Comparison of ENCODE assay signal across 19 cellular contexts in genomic region chr1:172674831-172675613, GRCh38. TPM values are rescaled to one million over a fixed set of nuclear protein-coding genes. Genes with fewer than 3 reads are reported as not detected.
DNase-seq lines count a peak whose midpoint lies in the region; ATAC-seq and TF ChIP-seq lines count a peak whose summit lies in the region.
"Had no signal": no experiment of that assay in that cellular context is flagged by ENCODE, and none has a peak within 500 bp of the region (broad histone marks: within the 10 kb centered on the region; RNA-seq: fewer than 3 reads in every experiment).

No MANE protein-coding gene starts in this region.

- CTCF ChIA-PET in activated naive CD4-positive, alpha-beta T cell treated with anti-CD3 and anti-CD28 coated beads for 36 hours (lab: Charles Lee): interaction anchor here (0.9 to 1.6 kb wide), 6 partner anchors 11 to 53 kb away, joined by 3 to 8 read pairs (median 4); partner anchors contain the start of gene FASLG

- H3K9me3 Mint-ChIP-seq in activated naive CD4-positive, alpha-beta T cell treated with anti-CD3 and anti-CD28 coated beads for 36 hours: no peaks in the 10 kb centered on the region
- H3K9me3 Mint-ChIP-seq in stimulated activated naive CD8-positive, alpha-beta T cell treated with anti-CD3 and anti-CD28 coated beads, Interleukin-15, Interleukin-2, amounts not matched to agents 100 ng/mL and 50 ng/mL, for 24 hours: no peaks in the 10 kb centered on the region

- H3K4me3 ChIP-seq in fibroblast of the aortic adventitia (ENCODE audit: low read depth, low read length): no peak overlapping the region
- H3K4me3 ChIP-seq: left lung, thyroid gland had no signal

- peak overlapping the region; percentile 8 for H3K4me3 Mint-ChIP-seq in activated naive CD4-positive, alpha-beta T cell treated with anti-CD3 and anti-CD28 coated beads for 36 hours
- no peak overlapping the region for H3K4me3 Mint-ChIP-seq in T-helper 17 cell
- H3K4me3 Mint-ChIP-seq in stimulated activated naive CD8-positive, alpha-beta T cell treated with anti-CD3 and anti-CD28 coated beads, Interleukin-15, Interleukin-2, amounts not matched to agents 100 ng/mL and 50 ng/mL, for 24 hours: peak overlapping the region; percentile 58

- H3K9me3 ChIP-seq in T-helper 17 cell (ENCODE audit: control insufficient read depth, low read length, poor library complexity, severe bottlenecking): no peaks in the 10 kb centered on the region
- H3K9me3 ChIP-seq: left lung, thyroid gland had no signal

- no peaks in the 10 kb centered on the region for H3K27me3 Mint-ChIP-seq in activated naive CD4-positive, alpha-beta T cell treated with anti-CD3 and anti-CD28 coated beads for 36 hours (ENCODE audit: low read depth)
- H3K27me3 Mint-ChIP-seq in T-helper 17 cell: no peaks in the 10 kb centered on the region
- no peaks in the 10 kb centered on the region for H3K27me3 Mint-ChIP-seq in stimulated activated naive CD8-positive, alpha-beta T cell treated with anti-CD3 and anti-CD28 coated beads, Interleukin-15, Interleukin-2, amounts not matched to agents 100 ng/mL and 50 ng/mL, for 24 hours

- H3K36me3 Mint-ChIP-seq in activated naive CD4-positive, alpha-beta T cell treated with anti-CD3 and anti-CD28 coated beads for 36 hours (ENCODE audit: low read depth): no peaks in the 10 kb centered on the region
- no peaks in the 10 kb centered on the region for H3K36me3 Mint-ChIP-seq in T-helper 17 cell (ENCODE audit: low read depth)
- peaks cover 10% of the 10 kb centered on the region for H3K36me3 Mint-ChIP-seq in stimulated activated naive CD8-positive, alpha-beta T cell treated with anti-CD3 and anti-CD28 coated beads, Interleukin-15, Interleukin-2, amounts not matched to agents 100 ng/mL and 50 ng/mL, for 24 hours (ENCODE audit: low read depth)

- H3K4me1 Mint-ChIP-seq in activated naive CD4-positive, alpha-beta T cell treated with anti-CD3 and anti-CD28 coated beads for 36 hours (ENCODE audit: low read depth): peaks cover 74% of the 10 kb centered on the region
- peaks cover 32% of the 10 kb centered on the region for H3K4me1 Mint-ChIP-seq in T-helper 17 cell
- H3K4me1 Mint-ChIP-seq in stimulated activated naive CD8-positive, alpha-beta T cell treated with anti-CD3 and anti-CD28 coated beads, Interleukin-15, Interleukin-2, amounts not matched to agents 100 ng/mL and 50 ng/mL, for 24 hours (ENCODE audit: low read depth): peaks cover 92% of the 10 kb centered on the region

- peak; percentile 34 for ATAC-seq in T-helper 17 cell
- ATAC-seq: left lung had no signal

- no peak for TF ChIP-seq CTCF in fibroblast of the aortic adventitia (IDR thresholded peaks at IDR 0.05; ENCODE audit: insufficient read depth, low read length)

- peak; percentile 20 for DNase-seq in activated naive CD4-positive, alpha-beta T cell treated with anti-CD3 and anti-CD28 coated beads for 36 hours
- DNase-seq in activated naive CD4-positive, alpha-beta T cell treated with anti-CD3 and anti-CD28 coated beads, Interleukin-2, amount 50 U/mL, for 16 hours: no peak
- DNase-seq in T-helper 17 cell (no peak), fibroblast of the aortic adventitia (ENCODE audit: low read depth) (peak; percentile 83), NAMALWA (ENCODE audit: low spot score) (no peak), DMS153 treated with DMSO at 0.1 percent for 48 hours (lab: John Stamatoyannopoulos, UW; ENCODE audit: unreplicated experiment) (no peak), activated gamma-delta T cell treated with Interleukin-2 at 50 U/mL for 16 hours (no peak)
- DNase-seq: brain microvascular endothelial cell, Calu3, left lung, NCI-H2081, NCI-H748 treated with DMSO at 0.1 percent for 48 hours, thyroid gland, WERI-Rb-1 had no signal

- intact Hi-C loops in activated naive CD4-positive, alpha-beta T cell treated with anti-CD3 and anti-CD28 coated beads for 36 hours (cut with micrococcal nuclease): loop anchor here (1.0 to 10.0 kb wide), 6 partner anchors 13 to 400 kb away; partner anchors contain the start of gene FASLG

- H3K27ac Mint-ChIP-seq in activated naive CD4-positive, alpha-beta T cell treated with anti-CD3 and anti-CD28 coated beads for 36 hours: peak overlapping the region; percentile 66
- peak overlapping the region; percentile 21 for H3K27ac Mint-ChIP-seq in T-helper 17 cell
- H3K27ac Mint-ChIP-seq in stimulated activated naive CD8-positive, alpha-beta T cell treated with anti-CD3 and anti-CD28 coated beads, Interleukin-15, Interleukin-2, amounts not matched to agents 100 ng/mL and 50 ng/mL, for 24 hours: peak overlapping the region; percentile 92

RNA-seq across cellular contexts. Expression of gene FASLG, which starts 16.1 kb away (rescaled TPM):
- total RNA-seq in activated naive CD4-positive, alpha-beta T cell treated with anti-CD3 and anti-CD28 coated beads for 36 hours: under 1 TPM; 0.31 to 0.67 TPM
- under 1 TPM in 1 of 2 donors, not detected in 1; 0.47 TPM for total RNA-seq in T-helper 17 cell
- not detected in 2 replicates for total RNA-seq in fibroblast of the aortic adventitia (ENCODE audit: low replicate concordance)
- total RNA-seq: Calu3, dermis microvascular lymphatic vessel endothelial cell, HT-29, M059J, myocyte had no signal

Comparison
In these comparisons a context has a peak if more than half of its experiments do, and no peak if none do; other contexts are left out.
1. DNase-seq: peak in activated naive CD4-positive, alpha-beta T cell treated with anti-CD3 and anti-CD28 coated beads for 36 hours (single experiment) and fibroblast of the aortic adventitia (single experiment); none in activated naive CD4-positive, alpha-beta T cell treated with anti-CD3 and anti-CD28 coated beads, Interleukin-2, amount 50 U/mL, for 16 hours (single experiment), T-helper 17 cell (0 of 3), NAMALWA (single experiment), DMS153 treated with DMSO at 0.1 percent for 48 hours (single experiment) and activated gamma-delta T cell treated with Interleukin-2 at 50 U/mL for 16 hours (single experiment).
2. H3K27ac Mint-ChIP-seq: peak in every context shown above with its lines; median percentile 92 in stimulated activated naive CD8-positive, alpha-beta T cell treated with anti-CD3 and anti-CD28 coated beads, Interleukin-15, Interleukin-2, amounts not matched to agents 100 ng/mL and 50 ng/mL, for 24 hours; 66 in activated naive CD4-positive, alpha-beta T cell treated with anti-CD3 and anti-CD28 coated beads for 36 hours; 21 in T-helper 17 cell.